ENCODE assay signal across 1 cellular context in genomic region chr10:70335246-70335613, GRCh38.
TF ChIP-seq lines count a peak whose summit lies in the region.

No MANE protein-coding gene starts in this region.

TF ChIP-seq in GM23338, 12 proteins besides CTCF, POLR2A, EP300 and RAD21 (continued from another document):
- no peak for TF ChIP-seq REST (IDR thresholded peaks at IDR 0.05; ENCODE audit: unreplicated experiment)
- TF ChIP-seq JUNB (IDR thresholded peaks at IDR 0.05; ENCODE audit: unreplicated experiment), result no peak
- no peak for TF ChIP-seq NANOG (IDR thresholded peaks at IDR 0.05; ENCODE audit: borderline replicate concordance)
- TF ChIP-seq ZNF462 (CRISPR knock-in tag; IDR thresholded peaks at IDR 0.05), result no peak
- TF ChIP-seq CREB1 (CRISPR knock-in tag; IDR thresholded peaks at IDR 0.05; ENCODE audit: low read depth), result no peak
- TF ChIP-seq ETS1 (IDR thresholded peaks at IDR 0.05), result no peak
- no peak for TF ChIP-seq ZNF331 (CRISPR knock-in tag; IDR thresholded peaks at IDR 0.05; ENCODE audit: low read depth)
- TF ChIP-seq EZH2phosphoT487 (IDR thresholded peaks at IDR 0.05; ENCODE audit: unreplicated experiment), result no peak
- TF ChIP-seq STAT1 (IDR thresholded peaks at IDR 0.05; ENCODE audit: unreplicated experiment), result no peak
- no peak for TF ChIP-seq POLR2AphosphoS5 (IDR thresholded peaks at IDR 0.05; ENCODE audit: low read depth)
